In the genomic region with DNA sequence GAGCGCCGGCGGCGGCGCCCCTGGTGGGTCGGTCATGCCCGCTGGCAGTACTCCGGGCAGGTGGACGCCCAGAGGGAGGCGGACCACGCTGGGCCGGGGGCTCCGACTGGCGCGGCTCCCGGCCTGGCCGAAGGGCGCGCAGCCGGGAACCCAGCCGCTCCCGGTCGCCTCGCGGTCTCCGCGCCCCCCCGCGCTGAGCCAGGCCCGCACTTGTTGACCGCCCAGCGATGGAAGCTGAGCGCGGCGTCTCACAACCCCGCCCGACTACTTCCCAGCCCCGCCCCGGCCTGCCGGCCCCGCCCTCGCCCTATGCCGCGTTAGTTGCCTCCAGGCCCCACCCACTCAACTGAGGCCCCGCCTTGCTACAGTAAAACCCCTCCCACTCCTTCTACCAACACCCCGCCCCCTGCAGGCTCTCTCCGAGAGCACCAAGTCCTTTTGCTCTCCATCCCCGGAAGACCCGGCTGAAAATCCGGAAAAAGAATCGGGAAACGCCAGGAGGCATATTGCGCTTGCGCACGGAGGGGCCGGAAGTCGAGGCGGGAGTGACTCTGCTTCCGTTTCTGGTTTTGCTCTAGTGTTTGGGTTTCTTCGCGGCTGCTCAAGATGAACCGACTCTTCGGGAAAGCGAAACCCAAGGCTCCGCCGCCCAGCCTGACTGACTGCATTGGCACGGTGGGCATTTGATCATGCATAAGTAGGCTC, we compare ENCODE assay signal across 8 cellular contexts. TPM values are rescaled to one million over a fixed set of nuclear protein-coding genes. Genes with fewer than 3 reads are reported as not detected.
DNase-seq lines count a peak whose midpoint lies in the region; ATAC-seq and TF ChIP-seq lines count a peak whose summit lies in the region.

BAG1 (minus strand) TSS at position 236 of the 705 bp plus-strand sequence.
CHMP5 (plus strand) TSS at position 577 of the 705 bp plus-strand sequence; CDS start at position 607, 30 bp downstream.

- H3K27me3 ChIP-seq in upper lobe of right lung: no peaks in the 10 kb centered on the region

- no peaks in the 10 kb centered on the region for H3K9me3 ChIP-seq in upper lobe of right lung

- no peaks in the 10 kb centered on the region for H3K27me3 Mint-ChIP-seq in T-helper 1 cell treated with Interleukin-12 subunit alpha and Interleukin-12 subunit beta and Interleukin-4 antibody, amounts not matched to agents 30 μg/mL and 1 μg/mL, for 36 hours (ENCODE audit: low read depth)

- ATAC-seq in HG02884 (IDR thresholded peaks at IDR 0.05; ENCODE audit: unreplicated experiment) (peak; percentile 79), left cardiac atrium (peak; percentile 99), upper lobe of right lung (peak; percentile 99)

- peaks cover 48% of the 10 kb centered on the region for H3K4me1 Mint-ChIP-seq in T-helper 1 cell treated with Interleukin-12 subunit alpha and Interleukin-12 subunit beta and Interleukin-4 antibody, amounts not matched to agents 30 μg/mL and 1 μg/mL, for 36 hours (ENCODE audit: low read depth)

- peaks cover 60% of the 10 kb centered on the region for H3K36me3 ChIP-seq in upper lobe of right lung

- no peaks in the 10 kb centered on the region for H3K9me3 Mint-ChIP-seq in T-helper 1 cell treated with Interleukin-12 subunit alpha and Interleukin-12 subunit beta and Interleukin-4 antibody, amounts not matched to agents 30 μg/mL and 1 μg/mL, for 36 hours

- peak; percentile 17 for TF ChIP-seq CTCF in GM13977 (IDR thresholded peaks at IDR 0.05; ENCODE audit: extremely low read depth, insufficient read depth, missing control alignments)
- peak; percentile 10 for TF ChIP-seq CTCF in upper lobe of right lung (IDR thresholded peaks at IDR 0.05)

- intact Hi-C loops in left cardiac atrium (cut with DNase I): no loop called here
- intact Hi-C loops in posterior vena cava (cut with DNase I): loop anchor here in 1 of 2 donors (5.0 kb wide), 1 partner anchor 1363 kb away; the partner anchor contains the start of gene ARID3C
- intact Hi-C loops in upper lobe of right lung (cut with DNase I): no loop called here

- peak within 1 kb of the TSS; percentile 97 for H3K4me3 Mint-ChIP-seq in T-helper 1 cell treated with Interleukin-12 subunit alpha and Interleukin-12 subunit beta and Interleukin-4 antibody, amounts not matched to agents 30 μg/mL and 1 μg/mL, for 36 hours

- peak; percentile 99 for DNase-seq in GM13977 (ENCODE audit: low spot score)
- DNase-seq in NCI-H1694 (lab: John Stamatoyannopoulos, UW): peak; percentile 99
- DNase-seq in amniotic stem cell (lab: John Stamatoyannopoulos, UW): peak; percentile 96
- peak; percentile 100 for DNase-seq in left cardiac atrium
- DNase-seq in posterior vena cava (ENCODE audit: low spot score): peak; percentile 100
- DNase-seq in upper lobe of right lung: peak; percentile 100

- in situ Hi-C loops in GM13977 (cut with MboI; ENCODE audit: low pct_unique_long_range_greater_than_20kb, low sequenced_read_pairs, unreplicated experiment): no loop called here

- H3K27ac ChIP-seq in upper lobe of right lung: peak within 1 kb of the TSS; percentile 90

- peak within 1 kb of the TSS; percentile 85 for H3K4me3 ChIP-seq in upper lobe of right lung

- H3K36me3 Mint-ChIP-seq in T-helper 1 cell treated with Interleukin-12 subunit alpha and Interleukin-12 subunit beta and Interleukin-4 antibody, amounts not matched to agents 30 μg/mL and 1 μg/mL, for 36 hours (ENCODE audit: low read depth): peaks cover 47% of the 10 kb centered on the region

- H3K27ac Mint-ChIP-seq in T-helper 1 cell treated with Interleukin-12 subunit alpha and Interleukin-12 subunit beta and Interleukin-4 antibody, amounts not matched to agents 30 μg/mL and 1 μg/mL, for 36 hours: peak within 1 kb of the TSS; percentile 95

- peaks cover 21% of the 10 kb centered on the region for H3K4me1 ChIP-seq in upper lobe of right lung

RNA-seq across cellular contexts. Expression of gene BAG1, which starts in this region (rescaled TPM):
- total RNA-seq in left cardiac atrium (100 to 1,000 TPM; 152 to 208 TPM), posterior vena cava (100 to 1,000 TPM in 1 of 2 donors, 10 to 100 TPM in 1; 73.8 to 103 TPM), upper lobe of right lung (116 TPM)

RNA-seq across cellular contexts. Expression of gene CHMP5, which starts in this region (rescaled TPM):
- total RNA-seq in left cardiac atrium (10 to 100 TPM; 45.3 to 45.9 TPM), posterior vena cava (10 to 100 TPM; 54.2 to 61.7 TPM), upper lobe of right lung (77.8 TPM)

Comparison
In these comparisons a context has a peak if more than half of its experiments do, and no peak if none do; other contexts are left out.
1. Peak in every context shown above with its lines: DNase-seq, ATAC-seq, H3K4me3 ChIP-seq and H3K27ac ChIP-seq.